ENCODE assay signal across 11 cellular contexts in the genomic region with DNA sequence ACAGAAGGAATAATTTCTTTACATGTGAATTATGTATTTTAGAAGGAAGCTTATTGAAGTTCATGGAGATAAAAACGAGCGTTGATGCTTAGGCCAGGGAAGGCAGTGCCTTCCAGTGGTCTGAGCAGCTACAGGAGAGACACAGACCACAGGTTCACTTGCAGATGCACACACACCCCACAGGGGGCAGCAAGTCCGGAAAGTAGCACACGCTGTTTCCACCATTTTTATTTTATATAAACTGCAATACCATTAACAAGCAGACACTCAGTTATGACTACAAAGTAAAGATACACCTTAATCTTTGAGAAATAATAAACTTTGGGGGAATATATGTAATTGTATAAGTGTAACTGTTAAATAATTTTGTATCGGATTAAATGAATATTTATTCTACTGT. TPM values are rescaled to one million over a fixed set of nuclear protein-coding genes. Genes with fewer than 3 reads are reported as not detected.
DNase-seq lines count a peak whose midpoint lies in the region; ATAC-seq, FAIRE-seq and TF ChIP-seq lines count a peak whose summit lies in the region.
"Had no signal": no experiment of that assay in that cellular context is flagged by ENCODE, and none has a peak within 500 bp of the region (broad histone marks: within the 10 kb centered on the region; RNA-seq: fewer than 3 reads in every experiment).

No MANE protein-coding gene starts in this region.

- TF ChIP-seq CTCF in heart left ventricle (IDR thresholded peaks at IDR 0.05), result peak in 7 of 12 donors; percentile 8 to 26 (median 17)
- TF ChIP-seq CTCF in heart right ventricle (IDR thresholded peaks at IDR 0.05), result peak in 4 of 9 donors; percentile 6 to 29 (median 20)
- TF ChIP-seq CTCF in PC-9 (conservative IDR thresholded peaks at IDR 0.05), result peak; percentile 55
- TF ChIP-seq CTCF in glutamatergic neuron (IDR thresholded peaks at IDR 0.05; ENCODE audit: partially characterized antibody, unreplicated experiment), result peak; percentile 68

- no peaks in the 10 kb centered on the region for H3K79me2 ChIP-seq in PC-9 (ENCODE audit: low read depth)

- H2AFZ ChIP-seq in PC-9, result no peak overlapping the region

- H3K27me3 Mint-ChIP-seq in glutamatergic neuron (ENCODE audit: unreplicated experiment) (no peaks in the 10 kb centered on the region), T-cell (peaks cover 11 to 25% of the 10 kb centered on the region in 2 donors)
- H3K27me3 Mint-ChIP-seq: CD4-positive, CD25-positive, alpha-beta regulatory T cell had no signal

- peaks cover 0 to 57% (median 0%) of the 10 kb centered on the region in 9 donors for H3K27me3 ChIP-seq in heart left ventricle
- peaks cover 0 to 63% (median 16%) of the 10 kb centered on the region in 7 donors for H3K27me3 ChIP-seq in heart right ventricle
- peaks cover 38% of the 10 kb centered on the region for H3K27me3 ChIP-seq in PC-9 (ENCODE audit: insufficient read depth, low read depth)

- no peaks in the 10 kb centered on the region for H3K36me3 ChIP-seq in heart left ventricle
- H3K36me3 ChIP-seq in heart right ventricle, result no peaks in the 10 kb centered on the region
- H3K36me3 ChIP-seq in PC-9 (ENCODE audit: low read depth), result no peaks in the 10 kb centered on the region

- H3K4me1 Mint-ChIP-seq in glutamatergic neuron (ENCODE audit: low read depth, unreplicated experiment) (no peaks in the 10 kb centered on the region), T-cell (no peaks in the 10 kb centered on the region)
- H3K4me1 Mint-ChIP-seq: CD4-positive, CD25-positive, alpha-beta regulatory T cell had no signal

- no peak overlapping the region for H3K4me3 Mint-ChIP-seq in glutamatergic neuron (ENCODE audit: unreplicated experiment)
- H3K4me3 Mint-ChIP-seq in T-cell, result no peak overlapping the region
- H3K4me3 Mint-ChIP-seq: CD4-positive, CD25-positive, alpha-beta regulatory T cell had no signal

- DNase-seq in heart left ventricle, result no peak
- DNase-seq in heart right ventricle, result no peak
- DNase-seq in PC-9, result no peak
- DNase-seq in glutamatergic neuron, result no peak
- peak; percentile 46 for DNase-seq in urothelium cell line (ENCODE audit: low spot score)
- no peak for DNase-seq in NCI-H226
- DNase-seq in T-cell, result no peak
- no peak for DNase-seq in NCI-H128 (lab: John Stamatoyannopoulos, UW; ENCODE audit: unreplicated experiment)
- DNase-seq: activated CD4-positive, alpha-beta T cell treated with anti-CD3 and anti-CD28 coated beads, Interleukin-2, amount 50 U/mL, for 48 hours; CD4-positive, CD25-positive, alpha-beta regulatory T cell had no signal

- no peaks in the 10 kb centered on the region for H4K20me1 ChIP-seq in PC-9 (ENCODE audit: insufficient read depth)

- no peak overlapping the region for H3K4me2 ChIP-seq in PC-9

- no TSS peak for BruUV-seq in PC-9 (replicated peaks; lab: Mats Ljungman, UMichigan)

- intact Hi-C loops in heart left ventricle (cut with DNase I) (no loop called here), heart right ventricle (cut with DNase I) (no loop called here), PC-9 (cut with micrococcal nuclease; ENCODE audit: unreplicated experiment) (no loop called here)

- FAIRE-seq in urothelium cell line (lab: Jason Lieb, UNC), result no peak

- TF ChIP-seq POLR2A in heart left ventricle (IDR thresholded peaks at IDR 0.05), result no peak

- CTCF ChIA-PET in PC-9 (lab: Charles Lee), result no interaction called here
- CTCF ChIA-PET in T-cell (lab: Charles Lee), result no interaction called here

- no peaks in the 10 kb centered on the region for H3K4me1 ChIP-seq in heart left ventricle
- no peaks in the 10 kb centered on the region for H3K4me1 ChIP-seq in heart right ventricle
- no peaks in the 10 kb centered on the region for H3K4me1 ChIP-seq in PC-9 (replicated peaks; ENCODE audit: insufficient read depth)

- WGBS in heart left ventricle, 4 donors, result 74 to 82% (median 80%) methylated on average over 5 of the region's 5 CpGs
- 78 to 80% methylated on average over 5 of the region's 5 CpGs for WGBS in heart right ventricle, 2 donors

- no peaks in the 10 kb centered on the region for H3K9me2 ChIP-seq in PC-9 (ENCODE audit: insufficient read depth)

- H3K27ac Mint-ChIP-seq in glutamatergic neuron (ENCODE audit: unreplicated experiment), result no peak overlapping the region
- H3K27ac Mint-ChIP-seq in T-cell, result no peak overlapping the region
- H3K27ac Mint-ChIP-seq: CD4-positive, CD25-positive, alpha-beta regulatory T cell had no signal

- ATAC-seq in heart left ventricle (no peak), heart right ventricle (no peak), T-cell (replicated peaks in 1 of 4) (no peak)

- H3F3A ChIP-seq in PC-9 (ENCODE audit: insufficient read depth, low read depth), result no peaks in the 10 kb centered on the region

- H3K4me3 ChIP-seq in heart left ventricle (no peak overlapping the region), heart right ventricle (no peak overlapping the region), PC-9 (no peak overlapping the region)

- H3K9me3 Mint-ChIP-seq in glutamatergic neuron (ENCODE audit: unreplicated experiment), result peaks cover 2% of the 10 kb centered on the region
- peaks cover 0 to 4% (median 3%) of the 10 kb centered on the region in 3 donors for H3K9me3 Mint-ChIP-seq in T-cell
- H3K9me3 Mint-ChIP-seq: CD4-positive, CD25-positive, alpha-beta regulatory T cell had no signal

- H3K27ac ChIP-seq in heart left ventricle (no peak overlapping the region), heart right ventricle (no peak overlapping the region), PC-9 (no peak overlapping the region)

- POLR2A ChIA-PET in PC-9 (lab: Charles Lee; ENCODE audit: unreplicated experiment) (no interaction called here), T-cell (lab: Charles Lee) (no interaction called here)

- H3K9me3 ChIP-seq in heart left ventricle (no peaks in the 10 kb centered on the region), heart right ventricle (no peaks in the 10 kb centered on the region), PC-9 (ENCODE audit: insufficient read depth, low read depth) (no peaks in the 10 kb centered on the region)

- H3K36me3 Mint-ChIP-seq in glutamatergic neuron (ENCODE audit: unreplicated experiment), result no peaks in the 10 kb centered on the region
- no peaks in the 10 kb centered on the region for H3K36me3 Mint-ChIP-seq in T-cell
- H3K36me3 Mint-ChIP-seq: CD4-positive, CD25-positive, alpha-beta regulatory T cell had no signal

RNA-seq across cellular contexts. Expression of a gene that starts 13.5 kb away (rescaled TPM):
- 1 to 10 TPM in 4 of 9 donors, under 1 TPM in 5; 0.14 to 3.8 (median 0.94) TPM for total RNA-seq in heart left ventricle
- polyA plus RNA-seq in heart left ventricle, result under 1 TPM; 0.19 to 0.30 TPM
- total RNA-seq in heart right ventricle, result 1 to 10 TPM in 2 of 10 donors, under 1 TPM in 8; 0.09 to 1.5 (median 0.66) TPM
- polyA plus RNA-seq in heart right ventricle, result under 1 TPM; 0.29 to 0.38 TPM
- not detected in 2 replicates for total RNA-seq in PC-9 (2021)
- total RNA-seq in glutamatergic neuron (ENCODE audit: unreplicated experiment), result 0.22 TPM
- total RNA-seq in T-cell, result not detected
- total RNA-seq: CD4-positive, CD25-positive, alpha-beta regulatory T cell; fibroblast of lung had no signal
- polyA plus RNA-seq: CD4-positive, CD25-positive, alpha-beta regulatory T cell; fibroblast of lung had no signal
